In the genomic region with DNA sequence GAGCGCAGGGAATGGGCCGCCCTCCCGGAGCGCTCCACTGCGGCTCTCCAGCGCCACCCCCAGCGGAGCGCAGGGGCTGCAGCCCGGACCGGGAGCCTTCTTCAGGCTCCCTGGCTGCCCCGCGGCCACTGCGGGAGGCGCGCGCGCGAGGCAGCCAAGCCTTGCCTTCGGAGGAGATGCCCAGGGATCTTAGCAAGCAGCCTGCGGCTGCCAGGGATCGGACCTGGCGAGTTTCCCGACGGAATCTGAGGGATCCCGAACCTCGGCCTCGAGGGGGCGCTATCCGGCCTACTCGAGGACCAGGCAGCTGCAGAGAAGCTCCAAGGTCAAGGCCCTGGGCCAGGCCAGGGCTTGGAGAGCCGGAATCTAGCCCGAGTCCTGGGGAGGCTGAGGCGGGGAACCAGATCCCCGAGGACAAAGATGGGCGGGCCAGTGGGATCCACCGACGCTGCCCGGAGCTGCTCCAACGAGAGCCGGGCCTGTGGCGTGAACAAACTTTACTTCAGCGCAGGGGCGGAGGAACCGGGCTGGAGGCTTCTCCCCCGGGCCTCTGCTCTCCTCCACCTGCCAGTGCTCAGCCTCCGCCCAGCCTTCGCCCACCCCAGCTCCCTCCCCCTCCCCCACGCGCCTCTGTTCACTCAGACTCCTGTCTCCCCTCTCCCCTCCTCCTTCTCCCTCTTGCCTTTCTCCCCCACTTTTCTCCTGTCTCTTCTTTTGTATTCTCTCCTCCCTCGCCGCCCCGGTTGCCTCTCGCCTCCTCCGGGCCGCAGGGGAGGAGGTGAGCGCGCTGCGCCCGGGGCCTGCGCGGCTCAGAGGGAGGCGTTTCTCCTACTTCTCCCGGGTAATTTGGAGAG, we compare ENCODE assay signal across 9 cellular contexts. TPM values are rescaled to one million over a fixed set of nuclear protein-coding genes. Genes with fewer than 3 reads are reported as not detected.
DNase-seq lines count a peak whose midpoint lies in the region; ATAC-seq, FAIRE-seq and TF ChIP-seq lines count a peak whose summit lies in the region.
"Had no signal": no experiment of that assay in that cellular context is flagged by ENCODE, and none has a peak within 500 bp of the region (broad histone marks: within the 10 kb centered on the region; RNA-seq: fewer than 3 reads in every experiment).

A gene (plus strand): TSS at position 567 of the 854 bp plus-strand sequence. CDS start 889 bp downstream, outside the sequence.

- H3K9ac ChIP-seq in K562 (ENCODE audit: insufficient read depth in 1 of 2, low read depth in 2 of 2, low read length in 2 of 2): no peak within 1 kb of the TSS
- no peak within 1 kb of the TSS for H3K9ac ChIP-seq in kidney (ENCODE audit: low read length in 2 of 2)

- no peak for TF ChIP-seq RAD21 in K562 (CRISPR knock-in tag; conservative IDR thresholded peaks at IDR 0.05 in 1 of 2, IDR thresholded peaks at IDR 0.05 in 1 of 2)

- no peak within 1 kb of the TSS for H3K27ac ChIP-seq in right atrium auricular region
- no peak within 1 kb of the TSS for H3K27ac ChIP-seq in K562 (ENCODE audit: extremely low read depth, low read depth, low read length)
- H3K27ac ChIP-seq in kidney (ENCODE audit: low read depth in 2 of 2, low read length in 2 of 2): no peak within 1 kb of the TSS

- CTCF ChIA-PET in K562 (lab: Yijun Ruan, JAX; ENCODE audit: low intra/inter-chr PET ratio) (no interaction called here), T-cell (lab: Charles Lee) (no interaction called here)

- no peaks in the 10 kb centered on the region for H3K9me3 Mint-ChIP-seq in T-cell

- TF ChIP-seq EP300 in K562 (IDR thresholded peaks at IDR 0.05; ENCODE audit: low read length): no peak

- peaks cover 38 to 54% of the 10 kb centered on the region in 2 donors for H3K27me3 Mint-ChIP-seq in T-cell

- TF ChIP-seq CTCF in right atrium auricular region (IDR thresholded peaks at IDR 0.05): peak in 1 of 2 donors; percentile 25
- peak; percentile 33 to 63 (median 55) for TF ChIP-seq CTCF in K562 (IDR thresholded peaks at IDR 0.05 in 2 of 3, conservative IDR thresholded peaks at IDR 0.05 in 1 of 3; ENCODE audit: insufficient read depth in 2 of 3, low read depth in 1 of 3, low read length in 3 of 3)
- TF ChIP-seq CTCF in kidney (IDR thresholded peaks at IDR 0.05; ENCODE audit: borderline replicate concordance, extremely low read depth, insufficient read depth): no peak

- peaks cover 0 to 4% (median 0%) of the 10 kb centered on the region in 3 donors for H3K4me1 Mint-ChIP-seq in T-cell

- peaks cover 0 to 3% of the 10 kb centered on the region in 2 donors for H3K27me3 ChIP-seq in right atrium auricular region
- peaks cover 3 to 28% of the 10 kb centered on the region in 2 experiments; a peak in 3 of 5 replicates for H3K27me3 ChIP-seq in K562 (ENCODE audit: control insufficient read depth in 2 of 2, insufficient read depth in 2 of 2, low read length in 2 of 2)

- in situ Hi-C loops in K562 (cut with MboI): no loop called here

- H3K27ac Mint-ChIP-seq in T-cell: no peak within 1 kb of the TSS

- no peaks in the 10 kb centered on the region for H3K9me3 ChIP-seq in right atrium auricular region
- H3K9me3 ChIP-seq in K562 (replicated peaks; ENCODE audit: control insufficient read depth, insufficient read depth, low read depth, low read length): no peaks in the 10 kb centered on the region
- H3K9me3 ChIP-seq in kidney (ENCODE audit: control insufficient read depth in 1 of 2, low read length in 2 of 2): no peaks in the 10 kb centered on the region

- FAIRE-seq in K562 (lab: Jason Lieb, UNC) (no peak), kidney (lab: Jason Lieb, UNC) (no peak)
- FAIRE-seq: endometrium had no signal

- ATAC-seq in Right ventricle myocardium inferior: peak; percentile 61
- ATAC-seq in K562: peak; percentile 78
- ATAC-seq in T-cell (replicated peaks in 1 of 4): no peak
- no peak for ATAC-seq in GM18870 (IDR thresholded peaks at IDR 0.05; ENCODE audit: unreplicated experiment)
- no peak for ATAC-seq in HG02678 (IDR thresholded peaks at IDR 0.05; ENCODE audit: unreplicated experiment)

- H3K4me1 ChIP-seq in right atrium auricular region (peaks cover 0 to 22% of the 10 kb centered on the region in 2 donors), K562 (replicated peaks in 1 of 2; ENCODE audit: control insufficient read depth in 2 of 2, insufficient read depth in 2 of 2, low read length in 2 of 2) (peaks cover 0 to 6% of the 10 kb centered on the region in 2 experiments; a peak in 1 of 5 replicates), kidney (ENCODE audit: control insufficient read depth in 1 of 2, insufficient read depth in 1 of 2, low read depth in 1 of 2, low read length in 2 of 2) (peaks cover 0 to 5% of the 10 kb centered on the region in 2 donors)

- no peaks in the 10 kb centered on the region for H3K79me2 ChIP-seq in K562 (ENCODE audit: control insufficient read depth, insufficient read depth, low read length)

- no peaks in the 10 kb centered on the region for H4K20me1 ChIP-seq in K562 (replicated peaks; ENCODE audit: control insufficient read depth, insufficient read depth, low read length)

- BruUV-seq in K562 (replicated peaks; lab: Mats Ljungman, UMichigan): no TSS peak

- H3K36me3 Mint-ChIP-seq in T-cell: no peaks in the 10 kb centered on the region

- no peak for TF ChIP-seq POLR2A in K562 (conservative IDR thresholded peaks at IDR 0.05)

- intact Hi-C loops in Right ventricle myocardium inferior (cut with DNase I) (loop anchor here (5.0 kb wide), 1 partner anchor 387 kb away; no protein-coding TSS in a partner anchor), K562 (cut with micrococcal nuclease) (no loop called here), kidney (cut with DNase I) (no loop called here)

- H2AFZ ChIP-seq in K562 (ENCODE audit: low read depth, low read length): no peak within 1 kb of the TSS

- peak within 1 kb of the TSS in 1 of 2 donors; percentile 13 for H3K4me3 ChIP-seq in right atrium auricular region
- no peak within 1 kb of the TSS for H3K4me3 ChIP-seq in K562
- no peak within 1 kb of the TSS for H3K4me3 ChIP-seq in kidney (ENCODE audit: low read length in 2 of 2)

- H3K36me3 ChIP-seq in right atrium auricular region (no peaks in the 10 kb centered on the region), K562 (ENCODE audit: control insufficient read depth, insufficient read depth, low read length) (no peaks in the 10 kb centered on the region), kidney (ENCODE audit: control insufficient read depth in 1 of 2, insufficient read depth in 2 of 2, low read length in 2 of 2) (no peaks in the 10 kb centered on the region)

- WGBS in K562 (ENCODE audit: insufficient coverage, low coverage, missing lambda C conversion rate): 22% methylated on average over 23 of the region's 63 CpGs

- H3K4me2 ChIP-seq in K562 (ENCODE audit: insufficient read depth, low read length): no peak within 1 kb of the TSS

- H3K9me1 ChIP-seq in K562 (ENCODE audit: control insufficient read depth, insufficient read depth, low read length): no peaks in the 10 kb centered on the region

- DNase-seq in Right ventricle myocardium inferior (ENCODE audit: missing footprints) (peak; percentile 72), right atrium auricular region (ENCODE audit: low spot score) (no peak), K562 (ENCODE audit: extremely low read depth in 1 of 4, low spot score in 3 of 4) (peak; percentile 18 to 50 (median 36)), kidney (peak; percentile 85), T-cell (no peak)
- DNase-seq in stimulated activated CD4-positive, alpha-beta T cell treated with anti-CD3 and anti-CD28 coated beads, Interleukin-1b, Interleukin-23, amount 100 ng/mL, for 48 hours: no peak

- H3K4me3 Mint-ChIP-seq in T-cell: no peak within 1 kb of the TSS

- POLR2A ChIA-PET in K562 (lab: Yijun Ruan, JAX) (no interaction called here), T-cell (lab: Charles Lee) (no interaction called here)

TF ChIP-seq in K562, 482 proteins besides CTCF, POLR2A, EP300 and RAD21:
- TF ChIP-seq, protein P1, sequence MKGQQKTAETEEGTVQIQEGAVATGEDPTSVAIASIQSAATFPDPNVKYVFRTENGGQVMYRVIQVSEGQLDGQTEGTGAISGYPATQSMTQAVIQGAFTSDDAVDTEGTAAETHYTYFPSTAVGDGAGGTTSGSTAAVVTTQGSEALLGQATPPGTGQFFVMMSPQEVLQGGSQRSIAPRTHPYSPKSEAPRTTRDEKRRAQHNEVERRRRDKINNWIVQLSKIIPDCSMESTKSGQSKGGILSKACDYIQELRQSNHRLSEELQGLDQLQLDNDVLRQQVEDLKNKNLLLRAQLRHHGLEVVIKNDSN (CRISPR knock-in tag; IDR thresholded peaks at IDR 0.05): no peak
- TF ChIP-seq NCOA6 (IDR thresholded peaks at IDR 0.05) (no peak), PCBP1 (IDR thresholded peaks at IDR 0.05; ENCODE audit: low read depth, low read length, poor library complexity, severe bottlenecking) (peak; percentile 38), ZFPM2 (CRISPR knock-in tag; IDR thresholded peaks at IDR 0.05) (no peak), NFIC (IDR thresholded peaks at IDR 0.05) (no peak)
TF ChIP-seq in K562: peak in this region for 1.

RNA-seq across cellular contexts. Expression of the gene that starts here (rescaled TPM):
- total RNA-seq in Right ventricle myocardium inferior: 0.57 TPM
- total RNA-seq in right atrium auricular region: under 1 TPM in 1 of 2 donors, not detected in 1; 0.35 TPM
- total RNA-seq in K562 (2011; cell fraction: chromatin; rRNA removed; ENCODE audit: low replicate concordance): 0.12 TPM in 2 replicates
- not detected in 2 replicates for total RNA-seq in K562 (2011; cell fraction: nucleolus; rRNA removed)
- not detected in 2 replicates for total RNA-seq in K562 (2011; cell fraction: nucleoplasm; rRNA removed)
- total RNA-seq in K562 (2014; rRNA removed): 0.14 and 0.20 TPM in 2 replicates
- total RNA-seq in K562 (2014; rRNA removed; fragmentation: Illumina TruSeq; extraction: Trizol): not detected in 2 replicates
- 0.08 and 0.29 TPM in 2 replicates for total RNA-seq in K562 (2015; rRNA removed; fragmentation: Illumina TruSeq; extraction: Trizol)
- 0.09 and 0.11 TPM in 2 replicates for total RNA-seq in K562 (2021)
- polyA plus RNA-seq in K562 (2011; rRNA removed): not detected in 2 replicates
- polyA plus RNA-seq in K562 (2011; cell fraction: cytosol; rRNA removed): not detected in 2 replicates
- polyA plus RNA-seq in K562 (2011; cell fraction: nucleus; rRNA removed): 0.04 and 0.09 TPM in 2 replicates
- 0.07 and 0.33 TPM in 2 replicates for polyA plus RNA-seq in K562 (2012)
- polyA plus RNA-seq in K562 (2014; fragmentation: Illumina TruSeq; extraction: Trizol): 0.06 and 0.07 TPM in 2 replicates
- polyA plus RNA-seq in K562 (2014; fragmentation: Nextera tagmentation; extraction: Ambion mirVana): not detected
- polyA plus RNA-seq in K562 (2014; rRNA removed): 0.04 and 0.29 TPM in 2 replicates
- polyA minus RNA-seq in K562 (2011; rRNA and poly(A)+ RNA removed): not detected in 2 replicates
- not detected in 2 replicates for polyA minus RNA-seq in K562 (2011; cell fraction: cytosol; rRNA and poly(A)+ RNA removed)
- not detected in 2 replicates for polyA minus RNA-seq in K562 (2011; cell fraction: nucleus; rRNA and poly(A)+ RNA removed)
- 1.2 TPM for total RNA-seq in kidney
- polyA plus RNA-seq in kidney (ENCODE audit: insufficient read depth, low read depth, low replicate concordance): 0.62 TPM
- total RNA-seq in T-cell: not detected

Comparison
In these comparisons a context has a peak if more than half of its experiments do, and no peak if none do; other contexts are left out.
1. Peak in DNase-seq and ATAC-seq in Right ventricle myocardium inferior; RNA of the gene not detected or under 1 TPM.
2. Peak in DNase-seq and ATAC-seq in K562; RNA of the gene not detected or under 1 TPM.